ENCODE assay signal across 15 cellular contexts in genomic region chr3:146532406-146532805, GRCh38. TPM values are rescaled to one million over a fixed set of nuclear protein-coding genes. Genes with fewer than 3 reads are reported as not detected.
DNase-seq lines count a peak whose midpoint lies in the region; ATAC-seq and TF ChIP-seq lines count a peak whose summit lies in the region.
"Had no signal": no experiment of that assay in that cellular context is flagged by ENCODE, and none has a peak within 500 bp of the region (broad histone marks: within the 10 kb centered on the region; RNA-seq: fewer than 3 reads in every experiment).

No MANE protein-coding gene starts in this region.

- H3K9me3 ChIP-seq in endocrine pancreas (ENCODE audit: control insufficient read depth, low read length) (no peaks in the 10 kb centered on the region), breast epithelium (no peaks in the 10 kb centered on the region)
- H3K9me3 ChIP-seq: BE2C had no signal

- ATAC-seq in GM23338 (no peak), sciatic nerve (peak; percentile 43)
- ATAC-seq in stimulated activated effector memory CD8-positive, alpha-beta T cell treated with anti-CD3 and anti-CD28 coated beads, Interleukin-12 subunit alpha, Interleukin-12 subunit beta, amount 100 ng/mL, for 72 hours: no peak
- ATAC-seq: CD8-positive, alpha-beta T cell had no signal

- no peak for TF ChIP-seq POLR2A in breast epithelium (IDR thresholded peaks at IDR 0.05)

- H3K4me1 Mint-ChIP-seq in GM23338 (peaks cover 41% of the 10 kb centered on the region), mesothelial cell of epicardium (peaks cover 40% of the 10 kb centered on the region)
- H3K4me1 Mint-ChIP-seq in stimulated activated effector memory CD8-positive, alpha-beta T cell treated with anti-CD3 and anti-CD28 coated beads, Interleukin-12 subunit alpha, Interleukin-12 subunit beta, amount 100 ng/mL, for 72 hours: peaks cover 20% of the 10 kb centered on the region

- H3K9me2 ChIP-seq in GM23338 (ENCODE audit: insufficient read depth): no peaks in the 10 kb centered on the region

- H3K27ac ChIP-seq in GM23338 (ENCODE audit: low read depth) (peak overlapping the region; percentile 35; the same call in 1 of the 2 replicates), breast epithelium (no peak overlapping the region)

- no peaks in the 10 kb centered on the region; the same call in 1 of the 2 replicates for H3K36me3 ChIP-seq in GM23338 (ENCODE audit: insufficient read depth)
- no peaks in the 10 kb centered on the region for H3K36me3 ChIP-seq in endocrine pancreas (ENCODE audit: control insufficient read depth, insufficient read depth, low read length)
- H3K36me3 ChIP-seq in breast epithelium: no peaks in the 10 kb centered on the region
- H3K36me3 ChIP-seq: BE2C had no signal

- no peak overlapping the region for H2AFZ ChIP-seq in GM23338

- H3K27me3 Mint-ChIP-seq in GM23338 (ENCODE audit: insufficient read depth, low read depth, poor library complexity) (peaks cover 3% of the 10 kb centered on the region), mesothelial cell of epicardium (ENCODE audit: low read depth) (no peaks in the 10 kb centered on the region)

- H3K4me2 ChIP-seq in GM23338: 0 out of 2 replicates have a peak overlapping the region, but pooled peaks have one; percentile 47

- H3F3A ChIP-seq in GM23338 (replicated peaks; ENCODE audit: low read depth): no peaks in the 10 kb centered on the region

- H3K27ac Mint-ChIP-seq in GM23338 (no peak overlapping the region), mesothelial cell of epicardium (no peak overlapping the region)
- no peak overlapping the region for H3K27ac Mint-ChIP-seq in stimulated activated effector memory CD8-positive, alpha-beta T cell treated with anti-CD3 and anti-CD28 coated beads, Interleukin-12 subunit alpha, Interleukin-12 subunit beta, amount 100 ng/mL, for 72 hours
- H3K27ac Mint-ChIP-seq: CD8-positive, alpha-beta T cell had no signal

- H4K20me1 ChIP-seq in GM23338 (replicated peaks; ENCODE audit: insufficient read depth): no peaks in the 10 kb centered on the region

- H3K27me3 ChIP-seq in GM23338 (ENCODE audit: insufficient read depth) (no peaks in the 10 kb centered on the region), endocrine pancreas (ENCODE audit: control insufficient read depth, insufficient read depth, low read length) (no peaks in the 10 kb centered on the region), breast epithelium (no peaks in the 10 kb centered on the region)
- H3K27me3 ChIP-seq: BE2C had no signal

- DNase-seq in GM23338 (ENCODE audit: low spot score): peak; percentile 20
- peak; percentile 9 for DNase-seq in NCI-H69 (lab: John Stamatoyannopoulos, UW)
- no peak for DNase-seq in sciatic nerve (ENCODE audit: low spot score)
- no peak for DNase-seq in mesothelial cell of epicardium (ENCODE audit: low spot score in 2 of 2, unreplicated experiment in 2 of 2)
- DNase-seq in breast epithelium (ENCODE audit: low spot score in 2 of 2): no peak
- no peak for DNase-seq in stimulated activated effector memory CD8-positive, alpha-beta T cell treated with anti-CD3 and anti-CD28 coated beads, Interleukin-12 subunit alpha, Interleukin-12 subunit beta, amount 100 ng/mL, for 72 hours (ENCODE audit: low spot score in 2 of 2)
- DNase-seq: BE2C; CD8-positive, alpha-beta T cell; MV-4-11; NCI-H1417 treated with DMSO at 0.1 percent for 48 hours; NCI-H2081; NCI-H226; NCI-H774; SIG-M5 had no signal

- H3K4me3 ChIP-seq in GM23338: no peak overlapping the region
- peak overlapping the region; percentile 25 for H3K4me3 ChIP-seq in endocrine pancreas (ENCODE audit: control insufficient read depth, insufficient read depth, low read length)
- no peak overlapping the region for H3K4me3 ChIP-seq in breast epithelium

- H3K4me3 Mint-ChIP-seq in GM23338 (no peak overlapping the region), mesothelial cell of epicardium (no peak overlapping the region)
- H3K4me3 Mint-ChIP-seq in stimulated activated effector memory CD8-positive, alpha-beta T cell treated with anti-CD3 and anti-CD28 coated beads, Interleukin-12 subunit alpha, Interleukin-12 subunit beta, amount 100 ng/mL, for 72 hours: no peak overlapping the region
- H3K4me3 Mint-ChIP-seq: CD8-positive, alpha-beta T cell had no signal

- H3K9me3 Mint-ChIP-seq in GM23338: 0 out of 3 replicates have a peak, but pooled peaks cover 3% of the 10 kb centered on the region
- H3K9me3 Mint-ChIP-seq in mesothelial cell of epicardium: no peaks in the 10 kb centered on the region
- no peaks in the 10 kb centered on the region for H3K9me3 Mint-ChIP-seq in stimulated activated effector memory CD8-positive, alpha-beta T cell treated with anti-CD3 and anti-CD28 coated beads, Interleukin-12 subunit alpha, Interleukin-12 subunit beta, amount 100 ng/mL, for 72 hours
- H3K9me3 Mint-ChIP-seq: CD8-positive, alpha-beta T cell had no signal

- intact Hi-C loops in sciatic nerve (cut with DNase I): no loop called here
- intact Hi-C loops in breast epithelium (cut with DNase I; ENCODE audit: low total_unique reads): no loop called here

- H3K9ac ChIP-seq in endocrine pancreas (ENCODE audit: control insufficient read depth, insufficient read depth, low read length): no peak overlapping the region

- peaks cover 12% of the 10 kb centered on the region for H3K36me3 Mint-ChIP-seq in GM23338 (ENCODE audit: low read depth)
- H3K36me3 Mint-ChIP-seq in mesothelial cell of epicardium: peaks cover 13% of the 10 kb centered on the region
- peaks cover 60% of the 10 kb centered on the region for H3K36me3 Mint-ChIP-seq in stimulated activated effector memory CD8-positive, alpha-beta T cell treated with anti-CD3 and anti-CD28 coated beads, Interleukin-12 subunit alpha, Interleukin-12 subunit beta, amount 100 ng/mL, for 72 hours

- peaks cover 17% of the 10 kb centered on the region for H3K79me2 ChIP-seq in GM23338 (replicated peaks; ENCODE audit: insufficient read depth)

- H3K4me1 ChIP-seq in GM23338 (ENCODE audit: insufficient read depth): peaks cover 52% of the 10 kb centered on the region
- H3K4me1 ChIP-seq in endocrine pancreas (ENCODE audit: control insufficient read depth, insufficient read depth, low read length): peaks cover 8% of the 10 kb centered on the region
- H3K4me1 ChIP-seq in breast epithelium: no peaks in the 10 kb centered on the region
- H3K4me1 ChIP-seq: BE2C had no signal

- no peak for TF ChIP-seq CTCF in GM23338 (conservative IDR thresholded peaks at IDR 0.05; ENCODE audit: low read depth in 2 of 2)
- no peak for TF ChIP-seq CTCF in mesothelial cell of epicardium (IDR thresholded peaks at IDR 0.05; ENCODE audit: unreplicated experiment)
- TF ChIP-seq CTCF in breast epithelium (IDR thresholded peaks at IDR 0.05): no peak

TF ChIP-seq in GM23338, 12 proteins besides CTCF, POLR2A, EP300 and RAD21:
- TF ChIP-seq ZNF114 (CRISPR knock-in tag; IDR thresholded peaks at IDR 0.05): no peak
- no peak for TF ChIP-seq ETS1 (IDR thresholded peaks at IDR 0.05)

RNA-seq across cellular contexts. Expression of gene PLSCR1, which starts 12.0 kb away (rescaled TPM):
- 70.2 and 78.3 TPM in 2 replicates for total RNA-seq in GM23338 (2014; rRNA removed; shearing (Covaris generic))
- polyA plus RNA-seq in GM23338 (2016; fragmentation: Nextera tagmentation; extraction: Ambion mirVana): 47.3 and 62.7 TPM in 2 replicates
- total RNA-seq in sciatic nerve (182 TPM), mesothelial cell of epicardium (64.1 to 71.0 TPM (median 66.0 TPM) in 3 replicates), breast epithelium (100 to 1,000 TPM in 2 of 3 donors, 10 to 100 TPM in 1; 81.8 to 149 (median 148) TPM)

Comparison
In these comparisons a context has a peak if more than half of its experiments do, and no peak if none do; other contexts are left out.
1. DNase-seq: peak in GM23338 (single experiment) and NCI-H69 (single experiment); none in sciatic nerve (single experiment), mesothelial cell of epicardium (0 of 2), breast epithelium (0 of 2) and stimulated activated effector memory CD8-positive, alpha-beta T cell treated with anti-CD3 and anti-CD28 coated beads, Interleukin-12 subunit alpha, Interleukin-12 subunit beta, amount 100 ng/mL, for 72 hours (0 of 2).